Comparison of ENCODE assay signal across 1 cellular context in the genomic region with DNA sequence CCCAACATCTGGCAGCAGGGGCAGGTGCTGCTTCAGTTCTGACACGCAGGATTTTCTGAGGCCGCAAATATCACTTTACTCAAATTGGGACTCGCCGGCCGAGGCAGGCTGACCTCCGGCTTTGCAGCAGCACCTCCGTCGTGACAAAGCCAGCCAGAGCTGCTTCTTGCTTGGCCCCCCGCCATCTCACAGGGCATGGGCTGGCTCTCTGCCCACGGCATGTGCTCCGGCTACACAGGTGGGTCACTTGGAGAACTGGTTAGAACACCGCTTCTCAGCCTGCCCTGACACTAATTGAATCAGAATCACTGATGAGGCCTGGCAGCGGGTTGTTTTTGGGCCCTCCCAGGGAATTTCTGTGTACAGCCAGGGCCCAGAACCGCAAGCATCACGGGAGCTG.
TF ChIP-seq lines count a peak whose summit lies in the region.

No MANE protein-coding gene starts in this region.

TF ChIP-seq in GM23338, 12 proteins besides CTCF, POLR2A, EP300 and RAD21:
- TF ChIP-seq, protein P1, sequence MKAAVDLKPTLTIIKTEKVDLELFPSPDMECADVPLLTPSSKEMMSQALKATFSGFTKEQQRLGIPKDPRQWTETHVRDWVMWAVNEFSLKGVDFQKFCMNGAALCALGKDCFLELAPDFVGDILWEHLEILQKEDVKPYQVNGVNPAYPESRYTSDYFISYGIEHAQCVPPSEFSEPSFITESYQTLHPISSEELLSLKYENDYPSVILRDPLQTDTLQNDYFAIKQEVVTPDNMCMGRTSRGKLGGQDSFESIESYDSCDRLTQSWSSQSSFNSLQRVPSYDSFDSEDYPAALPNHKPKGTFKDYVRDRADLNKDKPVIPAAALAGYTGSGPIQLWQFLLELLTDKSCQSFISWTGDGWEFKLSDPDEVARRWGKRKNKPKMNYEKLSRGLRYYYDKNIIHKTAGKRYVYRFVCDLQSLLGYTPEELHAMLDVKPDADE (IDR thresholded peaks at IDR 0.05) = no peak
- TF ChIP-seq, protein P2, sequence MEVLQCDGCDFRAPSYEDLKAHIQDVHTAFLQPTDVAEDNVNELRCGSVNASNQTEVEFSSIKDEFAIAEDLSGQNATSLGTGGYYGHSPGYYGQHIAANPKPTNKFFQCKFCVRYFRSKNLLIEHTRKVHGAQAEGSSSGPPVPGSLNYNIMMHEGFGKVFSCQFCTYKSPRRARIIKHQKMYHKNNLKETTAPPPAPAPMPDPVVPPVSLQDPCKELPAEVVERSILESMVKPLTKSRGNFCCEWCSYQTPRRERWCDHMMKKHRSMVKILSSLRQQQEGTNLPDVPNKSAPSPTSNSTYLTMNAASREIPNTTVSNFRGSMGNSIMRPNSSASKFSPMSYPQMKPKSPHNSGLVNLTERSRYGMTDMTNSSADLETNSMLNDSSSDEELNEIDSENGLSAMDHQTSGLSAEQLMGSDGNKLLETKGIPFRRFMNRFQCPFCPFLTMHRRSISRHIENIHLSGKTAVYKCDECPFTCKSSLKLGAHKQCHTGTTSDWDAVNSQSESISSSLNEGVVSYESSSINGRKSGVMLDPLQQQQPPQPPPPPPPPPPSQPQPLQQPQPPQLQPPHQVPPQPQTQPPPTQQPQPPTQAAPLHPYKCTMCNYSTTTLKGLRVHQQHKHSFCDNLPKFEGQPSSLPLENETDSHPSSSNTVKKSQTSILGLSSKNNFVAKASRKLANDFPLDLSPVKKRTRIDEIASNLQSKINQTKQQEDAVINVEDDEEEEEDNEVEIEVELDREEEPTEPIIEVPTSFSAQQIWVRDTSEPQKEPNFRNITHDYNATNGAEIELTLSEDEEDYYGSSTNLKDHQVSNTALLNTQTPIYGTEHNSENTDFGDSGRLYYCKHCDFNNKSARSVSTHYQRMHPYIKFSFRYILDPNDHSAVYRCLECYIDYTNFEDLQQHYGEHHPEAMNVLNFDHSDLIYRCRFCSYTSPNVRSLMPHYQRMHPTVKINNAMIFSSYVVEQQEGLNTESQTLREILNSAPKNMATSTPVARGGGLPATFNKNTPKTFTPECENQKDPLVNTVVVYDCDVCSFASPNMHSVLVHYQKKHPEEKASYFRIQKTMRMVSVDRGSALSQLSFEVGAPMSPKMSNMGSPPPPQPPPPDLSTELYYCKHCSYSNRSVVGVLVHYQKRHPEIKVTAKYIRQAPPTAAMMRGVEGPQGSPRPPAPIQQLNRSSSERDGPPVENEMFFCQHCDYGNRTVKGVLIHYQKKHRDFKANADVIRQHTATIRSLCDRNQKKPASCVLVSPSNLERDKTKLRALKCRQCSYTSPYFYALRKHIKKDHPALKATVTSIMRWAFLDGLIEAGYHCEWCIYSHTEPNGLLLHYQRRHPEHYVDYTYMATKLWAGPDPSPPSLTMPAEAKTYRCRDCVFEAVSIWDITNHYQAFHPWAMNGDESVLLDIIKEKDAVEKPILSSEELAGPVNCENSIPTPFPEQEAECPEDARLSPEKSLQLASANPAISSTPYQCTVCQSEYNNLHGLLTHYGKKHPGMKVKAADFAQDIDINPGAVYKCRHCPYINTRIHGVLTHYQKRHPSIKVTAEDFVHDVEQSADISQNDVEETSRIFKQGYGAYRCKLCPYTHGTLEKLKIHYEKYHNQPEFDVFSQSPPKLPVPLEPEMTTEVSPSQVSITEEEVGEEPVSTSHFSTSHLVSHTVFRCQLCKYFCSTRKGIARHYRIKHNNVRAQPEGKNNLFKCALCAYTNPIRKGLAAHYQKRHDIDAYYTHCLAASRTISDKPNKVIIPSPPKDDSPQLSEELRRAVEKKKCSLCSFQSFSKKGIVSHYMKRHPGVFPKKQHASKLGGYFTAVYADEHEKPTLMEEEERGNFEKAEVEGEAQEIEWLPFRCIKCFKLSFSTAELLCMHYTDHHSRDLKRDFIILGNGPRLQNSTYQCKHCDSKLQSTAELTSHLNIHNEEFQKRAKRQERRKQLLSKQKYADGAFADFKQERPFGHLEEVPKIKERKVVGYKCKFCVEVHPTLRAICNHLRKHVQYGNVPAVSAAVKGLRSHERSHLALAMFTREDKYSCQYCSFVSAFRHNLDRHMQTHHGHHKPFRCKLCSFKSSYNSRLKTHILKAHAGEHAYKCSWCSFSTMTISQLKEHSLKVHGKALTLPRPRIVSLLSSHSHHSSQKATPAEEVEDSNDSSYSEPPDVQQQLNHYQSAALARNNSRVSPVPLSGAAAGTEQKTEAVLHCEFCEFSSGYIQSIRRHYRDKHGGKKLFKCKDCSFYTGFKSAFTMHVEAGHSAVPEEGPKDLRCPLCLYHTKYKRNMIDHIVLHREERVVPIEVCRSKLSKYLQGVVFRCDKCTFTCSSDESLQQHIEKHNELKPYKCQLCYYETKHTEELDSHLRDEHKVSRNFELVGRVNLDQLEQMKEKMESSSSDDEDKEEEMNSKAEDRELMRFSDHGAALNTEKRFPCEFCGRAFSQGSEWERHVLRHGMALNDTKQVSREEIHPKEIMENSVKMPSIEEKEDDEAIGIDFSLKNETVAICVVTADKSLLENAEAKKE (CRISPR knock-in tag; IDR thresholded peaks at IDR 0.05) = no peak
- no peak for TF ChIP-seq EZH2 (IDR thresholded peaks at IDR 0.05; ENCODE audit: low read depth, unreplicated experiment)
- TF ChIP-seq EZH2phosphoT487 (IDR thresholded peaks at IDR 0.05; ENCODE audit: unreplicated experiment) = no peak
- no peak for TF ChIP-seq STAT1 (IDR thresholded peaks at IDR 0.05; ENCODE audit: unreplicated experiment)
- TF ChIP-seq ZNF331 (CRISPR knock-in tag; IDR thresholded peaks at IDR 0.05; ENCODE audit: low read depth) = no peak
- no peak for TF ChIP-seq POLR2AphosphoS5 (IDR thresholded peaks at IDR 0.05; ENCODE audit: low read depth)
- no peak for TF ChIP-seq CREB1 (CRISPR knock-in tag; IDR thresholded peaks at IDR 0.05; ENCODE audit: low read depth)
